2 cellular contexts compared by ENCODE assay signal in the genomic region with DNA sequence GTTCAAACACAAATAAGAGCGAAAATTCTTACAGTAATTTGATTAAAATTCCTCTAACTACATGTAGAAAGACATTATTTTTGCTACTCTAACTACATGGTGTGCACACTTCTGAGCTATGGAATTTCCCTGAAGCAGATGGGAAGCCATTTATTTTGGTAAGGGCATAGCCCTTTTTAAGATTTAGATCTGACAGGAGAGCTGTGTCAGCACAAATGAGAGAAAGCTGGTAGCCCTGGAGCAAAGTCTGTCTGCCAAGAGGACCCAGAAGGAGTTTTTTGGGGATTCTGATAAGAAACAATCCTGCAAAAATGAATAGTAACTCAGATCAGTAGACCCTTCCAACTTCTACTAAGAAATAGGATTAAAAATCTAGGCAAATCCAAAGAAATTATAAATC.
TF ChIP-seq lines count a peak whose summit lies in the region.

No MANE protein-coding gene starts in this region.

TF ChIP-seq in HepG2, 621 proteins besides CTCF, POLR2A, EP300 and RAD21:
- TF ChIP-seq ZNF615 (CRISPR knock-in tag; IDR thresholded peaks at IDR 0.05; ENCODE audit: borderline replicate concordance): no peak
- peak; percentile 19 to 73; a peak in 2 of 4 replicates for TF ChIP-seq MAFK (conservative IDR thresholded peaks at IDR 0.05 in 1 of 2, IDR thresholded peaks at IDR 0.05 in 1 of 2; ENCODE audit: low read length in 2 of 2)
- peak; percentile 56; the same call in 1 of the 2 replicates for TF ChIP-seq MAFF (IDR thresholded peaks at IDR 0.05; ENCODE audit: low read depth, low read length)
TF ChIP-seq in HepG2: peak in this region for 2.

TF ChIP-seq in H1, 55 proteins besides CTCF, POLR2A, EP300 and RAD21:
- TF ChIP-seq BCL11A (IDR thresholded peaks at IDR 0.05; ENCODE audit: low read depth in 2 of 2, low read length in 2 of 2): no peak
- TF ChIP-seq ZNF274 (IDR thresholded peaks at IDR 0.05; ENCODE audit: borderline replicate concordance, extremely low read depth, low read length): no peak
- TF ChIP-seq MAFK (IDR thresholded peaks at IDR 0.05; ENCODE audit: low read depth, low read length): peak; percentile 58; the same call in 1 of the 2 replicates
